23 cellular contexts compared by ENCODE assay signal in the genomic region with DNA sequence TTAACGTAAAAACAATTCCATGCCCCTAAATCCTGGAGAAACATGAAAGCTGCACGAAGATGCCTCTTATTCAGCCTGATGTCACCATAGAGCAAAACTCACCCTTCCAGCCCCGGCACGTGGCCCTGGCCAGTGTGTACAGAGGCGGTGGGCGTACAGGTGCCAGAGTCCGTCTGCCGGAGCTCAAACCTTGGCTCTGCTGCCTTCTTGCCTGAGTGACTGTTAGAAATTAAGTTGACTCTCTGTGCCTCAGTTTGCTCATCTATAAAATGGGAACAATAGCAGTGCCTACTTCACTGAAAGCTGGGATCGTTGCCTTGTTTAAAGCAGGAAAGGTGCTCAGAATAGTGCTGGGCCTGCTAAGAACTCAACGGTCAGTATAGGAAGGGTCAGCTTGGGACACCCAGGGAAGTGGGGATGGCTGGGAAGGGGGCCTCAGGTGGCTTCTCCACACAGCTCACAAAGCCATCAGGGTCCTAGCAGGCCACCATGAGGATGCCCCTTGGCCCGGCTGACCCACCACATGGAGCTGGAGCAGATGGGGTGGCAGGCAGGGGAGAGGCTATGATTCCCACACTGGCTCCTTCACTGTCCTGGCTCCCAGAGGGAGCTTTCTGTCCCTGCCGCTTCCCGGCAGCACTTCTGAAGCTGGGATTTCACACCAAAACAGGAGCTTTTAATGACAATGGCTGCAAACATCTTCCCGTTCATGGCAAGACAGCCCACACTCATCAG.
A peak's percentile ranks its signal among the peaks of the same experiment; 100 is the strongest.
DNase-seq lines count a peak whose midpoint lies in the region; ATAC-seq, FAIRE-seq and TF ChIP-seq lines count a peak whose summit lies in the region.
"Had no signal": no experiment of that assay in that cellular context is flagged by ENCODE, and none has a peak within 500 bp of the region (broad histone marks: within the 10 kb centered on the region; RNA-seq: fewer than 3 reads in every experiment).

No MANE protein-coding gene starts in this region.

- WGBS in H1 (ENCODE audit: extremely low coverage in 1 of 2, insufficient coverage in 1 of 2, insufficient read length in 1 of 2, insufficient replicate concordance in 2 of 2, low coverage in 1 of 2, low lambda C conversion rate in 2 of 2, missing lambda C conversion rate in 1 of 2), 2 experiments: 84% methylated on average over 14 of the region's 14 CpGs; no CpG with 5 or more reads in 1 of the 2 experiments
- WGBS in sigmoid colon, 2 donors: 73 to 87% methylated on average over 14 of the region's 14 CpGs

- no peak overlapping the region for H3K4me2 ChIP-seq in H1 (ENCODE audit: insufficient read depth in 1 of 2, low read depth in 2 of 2, low read length in 2 of 2)
- H3K4me2 ChIP-seq: GM23338, PC-9 had no signal

- no peak overlapping the region for H2BK20ac ChIP-seq in H1 (ENCODE audit: low read length)

- no peak overlapping the region for H2BK15ac ChIP-seq in H1 (ENCODE audit: low read length)

- H4K91ac ChIP-seq in H1 (replicated peaks; ENCODE audit: insufficient read length, low read length): peak overlapping the region; percentile 9

- no peaks in the 10 kb centered on the region for H3K4me1 ChIP-seq in RWPE2 (ENCODE audit: insufficient read depth, poor library complexity, severe bottlenecking)
- H3K4me1 ChIP-seq in H1 (replicated peaks in 1 of 4; ENCODE audit: control insufficient read depth in 3 of 4, insufficient read depth in 4 of 4, low read length in 3 of 4): peaks cover 5 to 11% (median 8%) of the 10 kb centered on the region in 4 experiments; a peak in 6 of 7 replicates
- H3K4me1 ChIP-seq in sigmoid colon: no peaks in the 10 kb centered on the region
- H3K4me1 ChIP-seq: HAP-1 had no signal

- no peak overlapping the region for H2AK5ac ChIP-seq in H1 (ENCODE audit: low read depth, low read length)

- no peak overlapping the region for H4K5ac ChIP-seq in H1 (ENCODE audit: insufficient read length, low read depth, low read length)

- no peak for TF ChIP-seq RAD21 in H1 (IDR thresholded peaks at IDR 0.05 in 1 of 2, conservative IDR thresholded peaks at IDR 0.05 in 1 of 2; ENCODE audit: low read depth in 2 of 2, low read length in 2 of 2)

- H3K23me2 ChIP-seq in H1 (ENCODE audit: low read depth, low read length): no peaks in the 10 kb centered on the region

- H3K9ac ChIP-seq in H1 (replicated peaks in 1 of 4; ENCODE audit: extremely low read depth in 1 of 4, low read depth in 3 of 4, low read length in 3 of 4): no peak overlapping the region

- H3K4me3 ChIP-seq in RWPE2 (ENCODE audit: severe bottlenecking): no peak overlapping the region
- no peak overlapping the region for H3K4me3 ChIP-seq in H1 (ENCODE audit: extremely low read depth in 1 of 4, insufficient read depth in 2 of 4, low read depth in 3 of 4, low read length in 4 of 4)
- no peak overlapping the region for H3K4me3 ChIP-seq in sigmoid colon
- H3K4me3 ChIP-seq: BLaER1, GM23338, HAP-1, PC-9 had no signal

- no peaks in the 10 kb centered on the region for H3K79me1 ChIP-seq in H1 (ENCODE audit: low read depth, low read length)

- no peak for TF ChIP-seq CTCF in RWPE2 (IDR thresholded peaks at IDR 0.05; ENCODE audit: poor library complexity, severe bottlenecking)
- TF ChIP-seq CTCF in H1 (IDR thresholded peaks at IDR 0.05; ENCODE audit: control extremely low read depth in 1 of 3, insufficient read depth in 1 of 3, low read depth in 1 of 3, low read length in 3 of 3): no peak
- TF ChIP-seq CTCF in sigmoid colon (IDR thresholded peaks at IDR 0.05): no peak

- CTCF ChIA-PET in H1 (lab: Charles Lee; ENCODE audit: partially characterized antibody): interaction anchor here (0.7 to 3.3 kb wide), 8 partner anchors 10 to 279 kb away, joined by 3 to 21 read pairs (median 3); no protein-coding TSS in a partner anchor

- no peaks in the 10 kb centered on the region for H3K27me3 ChIP-seq in RWPE2 (ENCODE audit: insufficient read depth, poor library complexity, severe bottlenecking)
- H3K27me3 ChIP-seq in H1 (replicated peaks in 1 of 4; ENCODE audit: control insufficient read depth in 3 of 4, extremely low read depth in 1 of 4, insufficient read depth in 3 of 4, low read length in 3 of 4): no peaks in the 10 kb centered on the region; a peak in 1 of 7 replicates
- H3K27me3 ChIP-seq in sigmoid colon: peaks cover 0 to 26% (median 0%) of the 10 kb centered on the region in 3 donors
- H3K27me3 ChIP-seq: BLaER1 had no signal

- no peak overlapping the region for H3K14ac ChIP-seq in H1 (ENCODE audit: insufficient read length)

- no peak overlapping the region for H3K18ac ChIP-seq in H1 (ENCODE audit: extremely low read depth, low read length)

- no peak overlapping the region for H2BK120ac ChIP-seq in H1 (replicated peaks; ENCODE audit: low read depth, low read length)

- no peaks in the 10 kb centered on the region for H4K20me1 ChIP-seq in H1 (replicated peaks in 1 of 2; ENCODE audit: control insufficient read depth in 1 of 2, insufficient read depth in 2 of 2, low read length in 2 of 2)
- H4K20me1 ChIP-seq: BLaER1 had no signal

- POLR2A ChIA-PET in H1 (lab: Charles Lee; ENCODE audit: partially characterized antibody): interaction anchor here (0.9 kb wide), 1 partner anchor 13 kb away, joined by 3 read pairs; no protein-coding TSS in a partner anchor

- DNase-seq in RWPE2 (ENCODE audit: low spot score) (peak; percentile 21), H1 (ENCODE audit: low read depth in 1 of 2, low spot score in 2 of 2) (no peak), mesenteric fat pad (ENCODE audit: low spot score) (peak; percentile 73), sigmoid colon (peak; percentile 18), DMS79 treated with DMSO at 0.1 percent for 48 hours (lab: John Stamatoyannopoulos, UW) (no peak)
- DNase-seq: CD4-positive, CD25-positive, alpha-beta regulatory T cell; Kasumi-1; NCI-H1105 treated with DMSO at 0.1 percent for 48 hours; NCI-H146; NCI-H2029; NCI-H446; NCI-H524 treated with DMSO at 0.1 percent for 48 hours; NCI-H774; PC-9; SHP77 had no signal

- H3K23ac ChIP-seq in H1 (ENCODE audit: insufficient read length): no peak overlapping the region

- ATAC-seq in RWPE2 (ENCODE audit: low read depth): no peak
- ATAC-seq in HG02642 (IDR thresholded peaks at IDR 0.05; ENCODE audit: poor library complexity, unreplicated experiment): no peak
- no peak for ATAC-seq in HG02571 (IDR thresholded peaks at IDR 0.05; ENCODE audit: unreplicated experiment)
- ATAC-seq: GM23338 had no signal

- no peak overlapping the region for H3K4ac ChIP-seq in H1 (replicated peaks; ENCODE audit: insufficient read length, low read depth, low read length)

- no peak for FAIRE-seq in H1 (lab: Jason Lieb, UNC)
- FAIRE-seq: A204.1, D721Med, G401.6 had no signal

- H2AFZ ChIP-seq in H1 (ENCODE audit: low read length): no peak overlapping the region
- H2AFZ ChIP-seq: GM23338, PC-9 had no signal

- no peaks in the 10 kb centered on the region for H3K36me3 ChIP-seq in RWPE2 (ENCODE audit: low read depth)
- H3K36me3 ChIP-seq in H1 (ENCODE audit: control insufficient read depth in 2 of 4, insufficient read depth in 4 of 4, low read length in 3 of 4): no peaks in the 10 kb centered on the region
- no peaks in the 10 kb centered on the region for H3K36me3 ChIP-seq in sigmoid colon
- H3K36me3 ChIP-seq: BLaER1, HAP-1 had no signal

- no peak overlapping the region for H2BK12ac ChIP-seq in H1 (ENCODE audit: low read depth, low read length)

- H3K27ac ChIP-seq in RWPE2 (ENCODE audit: poor library complexity, severe bottlenecking): no peak overlapping the region
- H3K27ac ChIP-seq in H1 (ENCODE audit: low read depth, low read length): no peak overlapping the region
- no peak overlapping the region for H3K27ac ChIP-seq in sigmoid colon
- H3K27ac ChIP-seq: PC-9 had no signal

- TF ChIP-seq EP300 in H1 (IDR thresholded peaks at IDR 0.05; ENCODE audit: borderline replicate concordance in 1 of 2, low read depth in 2 of 2, low read length in 2 of 2): no peak
- no peak for TF ChIP-seq EP300 in sigmoid colon (IDR thresholded peaks at IDR 0.05)

- TF ChIP-seq POLR2A in H1 (IDR thresholded peaks at IDR 0.05; ENCODE audit: control extremely low read depth in 1 of 2, low read depth in 2 of 2, low read length in 2 of 2) (no peak), sigmoid colon (IDR thresholded peaks at IDR 0.05) (no peak)

- H3K79me2 ChIP-seq in H1 (ENCODE audit: control insufficient read depth in 1 of 2, insufficient read depth in 2 of 2, low read length in 2 of 2): no peaks in the 10 kb centered on the region

- no peak overlapping the region for H4K8ac ChIP-seq in H1 (ENCODE audit: extremely low read depth, insufficient read depth, low read length)

- intact Hi-C loops in sigmoid colon (cut with DNase I): no loop called here

- H3K9me3 ChIP-seq in RWPE2 (ENCODE audit: severe bottlenecking) (no peaks in the 10 kb centered on the region), H1 (ENCODE audit: insufficient read depth in 2 of 2, low read depth in 1 of 2, low read length in 1 of 2) (no peaks in the 10 kb centered on the region), sigmoid colon (no peaks in the 10 kb centered on the region)
- H3K9me3 ChIP-seq: HAP-1 had no signal

- no peak overlapping the region for H2BK5ac ChIP-seq in H1 (ENCODE audit: low read depth, low read length)

- H3K56ac ChIP-seq in H1 (replicated peaks; ENCODE audit: insufficient read length, low read depth, low read length): no peak overlapping the region

TF ChIP-seq in H1, 55 proteins besides CTCF, POLR2A, EP300 and RAD21:
- TF ChIP-seq KDM1A (IDR thresholded peaks at IDR 0.05; ENCODE audit: borderline replicate concordance, low read length): peak; percentile 83; the same call in 1 of the 2 replicates
- no peak for TF ChIP-seq HDAC6 (IDR thresholded peaks at IDR 0.05; ENCODE audit: low read depth, low read length)

Comparison
In these comparisons a context has a peak if more than half of its experiments do, and no peak if none do; other contexts are left out.
1. DNase-seq: peak in RWPE2 (single experiment), mesenteric fat pad (single experiment) and sigmoid colon (single experiment); none in H1 (0 of 2) and DMS79 treated with DMSO at 0.1 percent for 48 hours (single experiment).